In genomic region chr2:134385195-134385594, GRCh38 we compare ENCODE assay signal across 24 cellular contexts.
A peak's percentile ranks its signal among the peaks of the same experiment; 100 is the strongest.
DNase-seq lines count a peak whose midpoint lies in the region; ATAC-seq, FAIRE-seq and TF ChIP-seq lines count a peak whose summit lies in the region.
"Had no signal": no experiment of that assay in that cellular context is flagged by ENCODE, and none has a peak within 500 bp of the region (broad histone marks: within the 10 kb centered on the region; RNA-seq: fewer than 3 reads in every experiment).

No MANE protein-coding gene starts in this region.

- H3K9me3 ChIP-seq in A549: no peaks in the 10 kb centered on the region
- H3K9me3 ChIP-seq in IMR-90 (ENCODE audit: control insufficient read depth, insufficient read depth, low read length): no peaks in the 10 kb centered on the region
- H3K9me3 ChIP-seq in T-helper 17 cell (ENCODE audit: control insufficient read depth, low read length, poor library complexity, severe bottlenecking): no peaks in the 10 kb centered on the region
- no peaks in the 10 kb centered on the region for H3K9me3 ChIP-seq in osteoblast (ENCODE audit: low read depth, low read length)
- H3K9me3 ChIP-seq: BLaER1 treated with 17β-estradiol and CSF1 and Interleukin-3, amounts not matched to agents 10 nM and 100 nM; Caco-2 had no signal

- H3K9ac ChIP-seq in IMR-90 (ENCODE audit: low read depth, low read length): no peak overlapping the region
- H3K9ac ChIP-seq: BLaER1 treated with 17β-estradiol and CSF1 and Interleukin-3, amounts not matched to agents 10 nM and 100 nM had no signal

- H3K27me3 Mint-ChIP-seq in T-helper 17 cell (no peaks in the 10 kb centered on the region), memory B cell (no peaks in the 10 kb centered on the region)
- H3K27me3 Mint-ChIP-seq: B cell; CD4-positive, alpha-beta T cell had no signal

- intact Hi-C loops in IMR-90 (cut with micrococcal nuclease): no loop called here

- no peak overlapping the region for H4K8ac ChIP-seq in IMR-90 (ENCODE audit: low read depth in 2 of 2, low read length in 2 of 2)

- no TSS peak for BruUV-seq in IMR-90 (replicated peaks; lab: Mats Ljungman, UMichigan)

- no peak overlapping the region for H2AK5ac ChIP-seq in IMR-90 (ENCODE audit: low read depth, low read length)

- no peaks in the 10 kb centered on the region for H3K79me2 ChIP-seq in osteoblast (ENCODE audit: insufficient read depth, low read length)

- CTCF ChIA-PET in A549 (lab: Yijun Ruan, JAX) (no interaction called here), IMR-90 (lab: Yijun Ruan, JAX) (no interaction called here)

- H3K14ac ChIP-seq in IMR-90 (replicated peaks; ENCODE audit: low read depth, low read length): no peak overlapping the region

- H3K23ac ChIP-seq in IMR-90 (ENCODE audit: low read depth, low read length): no peak overlapping the region

- TF ChIP-seq POLR2A in A549 (IDR thresholded peaks at IDR 0.05; ENCODE audit: low read length): no peak
- no peak for TF ChIP-seq POLR2A in IMR-90 (IDR thresholded peaks at IDR 0.05; ENCODE audit: low read depth, low read length)

- H4K20me1 ChIP-seq in IMR-90 (ENCODE audit: insufficient read depth, low read length) (no peaks in the 10 kb centered on the region), osteoblast (ENCODE audit: insufficient read depth, low read length) (no peaks in the 10 kb centered on the region)

- H3K4me3 Mint-ChIP-seq in T-helper 17 cell (peak overlapping the region; percentile 63), memory B cell (no peak overlapping the region)
- H3K4me3 Mint-ChIP-seq: B cell; CD4-positive, alpha-beta T cell; CD8-positive, alpha-beta T cell had no signal

- dilution Hi-C loops in IMR-90 (cut with HindIII; ENCODE audit: low sequenced_read_pairs, unreplicated experiment): no loop called here

- TF ChIP-seq RAD21 in A549 (conservative IDR thresholded peaks at IDR 0.05 in 1 of 2, IDR thresholded peaks at IDR 0.05 in 1 of 2) (no peak), IMR-90 (IDR thresholded peaks at IDR 0.05; ENCODE audit: low read length) (no peak)

- H3K9me1 ChIP-seq in IMR-90 (ENCODE audit: insufficient read depth, low read length): no peaks in the 10 kb centered on the region; the same call in 1 of the 2 replicates

- H3K18ac ChIP-seq in IMR-90 (ENCODE audit: low read depth, low read length): no peak overlapping the region

- no peak for FAIRE-seq in A549 (lab: Jason Lieb, UNC)
- FAIRE-seq: A204.1, D721Med, G401.6, GM12891, GM19239 had no signal

- H3K27ac ChIP-seq in A549: no peak overlapping the region
- H3K27ac ChIP-seq in IMR-90 (ENCODE audit: insufficient read depth, low read length): no peak overlapping the region
- H3K27ac ChIP-seq in osteoblast (ENCODE audit: low read depth, low read length): no peak overlapping the region
- H3K27ac ChIP-seq: BLaER1 treated with 17β-estradiol and CSF1 and Interleukin-3, amounts not matched to agents 10 nM and 100 nM; C4-2B had no signal

- no peak overlapping the region for H2BK5ac ChIP-seq in IMR-90 (ENCODE audit: low read depth, low read length, poor library complexity, severe bottlenecking)

- no peaks in the 10 kb centered on the region for H3K9me3 Mint-ChIP-seq in memory B cell
- H3K9me3 Mint-ChIP-seq: CD4-positive, alpha-beta T cell; CD8-positive, alpha-beta T cell had no signal

- H3K4me3 ChIP-seq in A549: no peak overlapping the region
- no peak overlapping the region for H3K4me3 ChIP-seq in IMR-90 (ENCODE audit: insufficient read depth, low read depth, low read length)
- H3K4me3 ChIP-seq in osteoblast (ENCODE audit: insufficient read depth, low read length): no peak overlapping the region
- H3K4me3 ChIP-seq: BLaER1 treated with 17β-estradiol and CSF1 and Interleukin-3, amounts not matched to agents 10 nM and 100 nM had no signal

- ATAC-seq in A549 (no peak), IMR-90 (ENCODE audit: low read depth) (no peak), T-helper 17 cell (no peak), memory B cell (ENCODE audit: low read depth) (no peak), HG03439 (IDR thresholded peaks at IDR 0.05; ENCODE audit: unreplicated experiment) (no peak), GM19351 (IDR thresholded peaks at IDR 0.05; ENCODE audit: unreplicated experiment) (no peak)
- ATAC-seq: CD8-positive, alpha-beta T cell had no signal

- no peak overlapping the region for H4K91ac ChIP-seq in IMR-90 (ENCODE audit: insufficient read depth, low read depth, low read length)

- H3K27ac Mint-ChIP-seq in T-helper 17 cell (peak overlapping the region; percentile 83), memory B cell (peak overlapping the region; percentile 82)
- H3K27ac Mint-ChIP-seq: B cell; CD4-positive, alpha-beta T cell; CD8-positive, alpha-beta T cell had no signal

- TF ChIP-seq CTCF in A549 (IDR thresholded peaks at IDR 0.05) (no peak), IMR-90 (conservative IDR thresholded peaks at IDR 0.05; ENCODE audit: low read depth, low read length) (no peak), osteoblast (IDR thresholded peaks at IDR 0.05; ENCODE audit: extremely low read depth, low read depth, low read length) (no peak)

- WGBS in A549 (ENCODE audit: missing lambda C conversion rate): 92% methylated on average over 2 of the region's 2 CpGs
- no CpG with 5 or more reads among the region's 2 CpGs for WGBS in IMR-90 (ENCODE audit: extremely low coverage in 2 of 2, insufficient read length in 1 of 2), 2 experiments

- H3K4me2 ChIP-seq in A549 (no peak overlapping the region), IMR-90 (ENCODE audit: low read depth, low read length) (no peak overlapping the region), osteoblast (ENCODE audit: insufficient read depth, low read length) (no peak overlapping the region)
- H3K4me2 ChIP-seq: BLaER1 treated with 17β-estradiol and CSF1 and Interleukin-3, amounts not matched to agents 10 nM and 100 nM had no signal

- TF ChIP-seq EP300 in A549 (IDR thresholded peaks at IDR 0.05): no peak

- in situ Hi-C loops in IMR-90 (cut with MboI; ENCODE audit: low sequenced_read_pairs): no loop called here

- no peak overlapping the region for H4K5ac ChIP-seq in IMR-90 (ENCODE audit: low read depth, low read length)

- H3K79me1 ChIP-seq in IMR-90 (ENCODE audit: low read depth in 1 of 2, low read length in 2 of 2): peaks cover 4 to 8% of the 10 kb centered on the region in 2 experiments; a peak in 2 of 4 replicates

- peaks cover 24% of the 10 kb centered on the region for H3K4me1 Mint-ChIP-seq in T-helper 17 cell
- peaks cover 10% of the 10 kb centered on the region for H3K4me1 Mint-ChIP-seq in memory B cell

- DNase-seq in A549 (ENCODE audit: low read depth in 1 of 2, low spot score in 1 of 2) (no peak), IMR-90 (no peak), T-helper 17 cell (no peak), memory B cell (ENCODE audit: low spot score in 2 of 2) (no peak), middle frontal gyrus (ENCODE audit: extremely low spot score, low spot score) (no peak), osteoblast (ENCODE audit: insufficient read length, low spot score, missing footprints) (no peak)
- DNase-seq: 8988T; AML-193; Caco-2; Calu3; CD4-positive, alpha-beta T cell; CD8-positive, alpha-beta T cell; DMS79 treated with DMSO at 0.1 percent for 48 hours; GF-D8 had no signal

- H3K27me3 ChIP-seq in IMR-90 (ENCODE audit: control insufficient read depth, insufficient read depth, low read length) (no peaks in the 10 kb centered on the region), osteoblast (ENCODE audit: insufficient read depth, low read length) (no peaks in the 10 kb centered on the region)
- H3K27me3 ChIP-seq: BLaER1 treated with 17β-estradiol and CSF1 and Interleukin-3, amounts not matched to agents 10 nM and 100 nM had no signal

- H2BK15ac ChIP-seq in IMR-90 (ENCODE audit: low read depth, low read length): no peak overlapping the region

- H2AK9ac ChIP-seq in IMR-90 (replicated peaks; ENCODE audit: low read depth, low read length, poor library complexity): no peak overlapping the region

- no peak overlapping the region for H2AFZ ChIP-seq in IMR-90 (replicated peaks; ENCODE audit: low read length, poor library complexity)
- no peak overlapping the region for H2AFZ ChIP-seq in osteoblast (ENCODE audit: low read length)

- H2BK120ac ChIP-seq in IMR-90 (ENCODE audit: low read depth, low read length): no peak overlapping the region

- H2BK20ac ChIP-seq in IMR-90 (ENCODE audit: low read depth, low read length): no peak overlapping the region

- H3K36me3 ChIP-seq in IMR-90 (ENCODE audit: control insufficient read depth, insufficient read depth, low read length) (peaks cover 3% of the 10 kb centered on the region), osteoblast (ENCODE audit: insufficient read depth, low read length) (no peaks in the 10 kb centered on the region)

- no peak overlapping the region for H3K4ac ChIP-seq in IMR-90 (ENCODE audit: low read depth, low read length)

- H3K4me1 ChIP-seq in A549 (no peaks in the 10 kb centered on the region), IMR-90 (ENCODE audit: control insufficient read depth, insufficient read depth, low read length) (no peaks in the 10 kb centered on the region), osteoblast (ENCODE audit: insufficient read depth, low read length) (no peaks in the 10 kb centered on the region)
- H3K4me1 ChIP-seq: BLaER1 treated with 17β-estradiol and CSF1 and Interleukin-3, amounts not matched to agents 10 nM and 100 nM; Caco-2 had no signal

- H3K36me3 Mint-ChIP-seq in T-helper 17 cell (ENCODE audit: low read depth) (peaks cover 6% of the 10 kb centered on the region), memory B cell (peaks cover 34% of the 10 kb centered on the region)

- H3K56ac ChIP-seq in IMR-90 (ENCODE audit: extremely low read depth, insufficient read depth, low read length): no peak overlapping the region

- POLR2A ChIA-PET in A549 (lab: Yijun Ruan, JAX) (no interaction called here), IMR-90 (lab: Charles Lee; ENCODE audit: unreplicated experiment) (no interaction called here)

TF ChIP-seq in A549, 52 proteins besides CTCF, POLR2A, EP300 and RAD21:
- TF ChIP-seq CBX8 (IDR thresholded peaks at IDR 0.05) (no peak), POLR2AphosphoS2 (conservative IDR thresholded peaks at IDR 0.05; ENCODE audit: low read length) (no peak), MAFK (IDR thresholded peaks at IDR 0.05; ENCODE audit: partially characterized antibody) (peak; percentile 58)

TF ChIP-seq in IMR-90, 13 proteins besides CTCF, POLR2A, EP300 and RAD21:
- TF ChIP-seq, protein P1, sequence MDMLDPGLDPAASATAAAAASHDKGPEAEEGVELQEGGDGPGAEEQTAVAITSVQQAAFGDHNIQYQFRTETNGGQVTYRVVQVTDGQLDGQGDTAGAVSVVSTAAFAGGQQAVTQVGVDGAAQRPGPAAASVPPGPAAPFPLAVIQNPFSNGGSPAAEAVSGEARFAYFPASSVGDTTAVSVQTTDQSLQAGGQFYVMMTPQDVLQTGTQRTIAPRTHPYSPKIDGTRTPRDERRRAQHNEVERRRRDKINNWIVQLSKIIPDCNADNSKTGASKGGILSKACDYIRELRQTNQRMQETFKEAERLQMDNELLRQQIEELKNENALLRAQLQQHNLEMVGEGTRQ (IDR thresholded peaks at IDR 0.05; ENCODE audit: low read depth, low read length): no peak
- TF ChIP-seq MAFK (IDR thresholded peaks at IDR 0.05; ENCODE audit: low read depth, low read length): peak; percentile 42; the same call in 1 of the 2 replicates
